ENCODE assay signal across 9 cellular contexts in the genomic region with DNA sequence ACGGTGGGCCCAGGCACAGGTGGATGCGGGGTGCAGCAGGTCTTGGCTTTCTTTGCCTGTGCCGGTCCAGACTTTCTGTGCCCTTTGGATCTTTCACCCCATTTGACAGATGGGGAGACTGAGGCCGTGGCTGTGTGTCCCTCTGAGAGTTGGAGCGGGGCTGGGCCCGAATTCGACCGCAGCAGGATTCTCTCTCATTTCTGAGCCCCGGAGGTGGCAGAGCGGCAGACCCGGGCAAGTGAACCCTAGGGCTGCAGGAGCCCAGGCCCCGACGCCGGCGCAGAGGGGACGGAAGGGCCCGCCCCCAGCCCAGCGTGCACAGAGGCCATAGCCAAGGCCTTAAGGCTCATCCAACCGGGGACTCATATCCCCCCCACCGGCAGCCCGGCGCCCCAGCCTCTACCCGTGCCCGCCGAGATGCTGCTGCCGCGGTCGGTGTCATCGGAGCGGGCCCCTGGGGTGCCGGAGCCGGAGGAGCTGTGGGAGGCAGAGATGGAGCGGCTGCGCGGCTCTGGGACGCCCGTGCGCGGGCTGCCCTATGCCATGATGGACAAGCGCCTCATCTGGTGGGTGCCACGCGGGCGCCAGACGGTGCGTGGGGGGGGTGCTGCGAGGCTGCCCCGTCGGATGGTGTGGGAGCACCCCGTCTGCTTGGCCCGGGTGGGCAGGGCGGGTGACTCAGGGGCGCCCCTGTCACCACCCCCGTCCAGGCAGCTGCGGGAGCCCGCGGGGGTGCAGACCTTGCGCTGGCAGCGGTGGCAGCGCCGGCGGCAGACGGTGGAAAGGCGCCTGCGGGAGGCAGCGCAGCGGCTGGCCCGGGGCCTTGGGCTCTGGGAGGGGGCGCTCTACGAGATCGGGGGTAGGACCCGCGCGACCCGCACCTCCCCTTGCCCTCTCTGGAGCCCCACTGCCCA. TPM values are rescaled to one million over a fixed set of nuclear protein-coding genes. Genes with fewer than 3 reads are reported as not detected.
DNase-seq lines count a peak whose midpoint lies in the region; ATAC-seq and TF ChIP-seq lines count a peak whose summit lies in the region.
"Had no signal": no experiment of that assay in that cellular context is flagged by ENCODE, and none has a peak within 500 bp of the region (broad histone marks: within the 10 kb centered on the region; RNA-seq: fewer than 3 reads in every experiment).

No MANE protein-coding gene starts in this region.

- H3K4me1 ChIP-seq in right lobe of liver, result peaks cover 0 to 18% (median 2%) of the 10 kb centered on the region in 4 donors
- H3K4me1 ChIP-seq in stomach, result peaks cover 52 to 87% (median 67%) of the 10 kb centered on the region in 4 donors

- no peaks in the 10 kb centered on the region for H3K9me3 ChIP-seq in right lobe of liver
- H3K9me3 ChIP-seq in stomach, result no peaks in the 10 kb centered on the region

- H3K36me3 ChIP-seq in right lobe of liver (no peaks in the 10 kb centered on the region), stomach (peaks cover 0 to 9% (median 0%) of the 10 kb centered on the region in 4 donors)

- CTCF ChIA-PET in activated CD4-positive, alpha-beta T cell treated with anti-CD3 and anti-CD28 coated beads for 36 hours (lab: Charles Lee), result interaction anchor here (2.5 kb wide), 1 partner anchor 8 kb away, joined by 13 read pairs; no protein-coding TSS in a partner anchor

- WGBS in right lobe of liver (ENCODE audit: insufficient coverage, low coverage, low lambda C conversion rate, missing lambda C conversion rate), result 40% methylated on average over 4 of the region's 74 CpGs
- 20 to 74% (median 26%) methylated on average over 5 to 74 of the region's 74 CpGs for WGBS in stomach, 5 donors

- ATAC-seq in activated CD4-positive, alpha-beta T cell treated with anti-CD3 and anti-CD28 coated beads for 36 hours, result peak; percentile 10
- ATAC-seq in right lobe of liver (no peak), GM18511 (IDR thresholded peaks at IDR 0.05; ENCODE audit: unreplicated experiment) (no peak)

- H3K4me1 Mint-ChIP-seq in activated CD4-positive, alpha-beta T cell treated with anti-CD3 and anti-CD28 coated beads for 36 hours, result peaks cover 58% of the 10 kb centered on the region

- H3K36me3 Mint-ChIP-seq in activated CD4-positive, alpha-beta T cell treated with anti-CD3 and anti-CD28 coated beads for 36 hours (ENCODE audit: low read depth), result peaks cover 49% of the 10 kb centered on the region

- H3K27ac ChIP-seq in right lobe of liver (peak overlapping the region in 2 of 3 donors; percentile 47 to 51), stomach (peak overlapping the region; percentile 13 to 91 (median 83))

- TF ChIP-seq EP300 in stomach (IDR thresholded peaks at IDR 0.05), result no peak

- intact Hi-C loops in activated CD4-positive, alpha-beta T cell treated with anti-CD3 and anti-CD28 coated beads for 36 hours (cut with DNase I, micrococcal nuclease), result loop anchor here (1.0 to 5.0 kb wide), 6 partner anchors 9 to 649 kb away; partner anchors contain the start of gene SYNGR2 (in 1 of the 2)
- intact Hi-C loops in right lobe of liver (cut with DNase I), result no loop called here
- intact Hi-C loops in stomach (cut with DNase I; ENCODE audit: low total_unique reads), result no loop called here

- DNase-seq in activated CD4-positive, alpha-beta T cell treated with anti-CD3 and anti-CD28 coated beads for 36 hours, result peak; percentile 78
- DNase-seq in activated CD4-positive, alpha-beta T cell treated with anti-CD3 and anti-CD28 coated beads, Interleukin-2, amount 50 U/mL, for 1 hour, result no peak
- peak; percentile 86 for DNase-seq in activated effector memory CD4-positive, alpha-beta T cell treated with anti-CD3 and anti-CD28 coated beads, Interleukin-2, amount 50 U/mL, for 16 hours
- no peak for DNase-seq in right lobe of liver
- DNase-seq in stomach, result no peak
- DNase-seq in HCEC 1CT, result no peak
- DNase-seq in EL, result no peak

- no peaks in the 10 kb centered on the region for H3K27me3 ChIP-seq in right lobe of liver
- peaks cover 0 to 45% (median 5%) of the 10 kb centered on the region in 3 donors for H3K27me3 ChIP-seq in stomach

- H3K9me3 Mint-ChIP-seq in activated CD4-positive, alpha-beta T cell treated with anti-CD3 and anti-CD28 coated beads for 36 hours (ENCODE audit: low read depth), result no peaks in the 10 kb centered on the region

- H3K27ac Mint-ChIP-seq in activated CD4-positive, alpha-beta T cell treated with anti-CD3 and anti-CD28 coated beads for 36 hours, result peak overlapping the region; percentile 96

- POLR2A ChIA-PET in activated CD4-positive, alpha-beta T cell treated with anti-CD3 and anti-CD28 coated beads for 36 hours (lab: Charles Lee), result no interaction called here

- TF ChIP-seq POLR2A in right lobe of liver (IDR thresholded peaks at IDR 0.05), result no peak
- no peak for TF ChIP-seq POLR2A in stomach (IDR thresholded peaks at IDR 0.05)

- H3K4me3 ChIP-seq in right lobe of liver (peak overlapping the region; percentile 18 to 40 (median 23)), stomach (peak overlapping the region; percentile 37 to 56 (median 44))

- TF ChIP-seq CTCF in right lobe of liver (IDR thresholded peaks at IDR 0.05), result no peak
- no peak for TF ChIP-seq CTCF in stomach (IDR thresholded peaks at IDR 0.05)

- H3K4me3 Mint-ChIP-seq in activated CD4-positive, alpha-beta T cell treated with anti-CD3 and anti-CD28 coated beads for 36 hours, result peak overlapping the region; percentile 94

- H3K27me3 Mint-ChIP-seq in activated CD4-positive, alpha-beta T cell treated with anti-CD3 and anti-CD28 coated beads for 36 hours, result no peaks in the 10 kb centered on the region

RNA-seq across cellular contexts. Expression of gene TMC8, which starts 0.9 kb away (rescaled TPM):
- 100 to 1,000 TPM; 123 to 139 TPM for total RNA-seq in activated CD4-positive, alpha-beta T cell treated with anti-CD3 and anti-CD28 coated beads for 36 hours
- total RNA-seq in right lobe of liver (1 to 10 TPM; 2.4 to 7.2 (median 4.8) TPM), stomach (10 to 100 TPM in 2 of 5 donors, 1 to 10 TPM in 3; 4.1 to 19.8 (median 7.8) TPM)
- polyA plus RNA-seq in stomach, result 1 to 10 TPM; 1.6 to 3.3 (median 2.4) TPM

RNA-seq across cellular contexts. Expression of gene TMC6, which starts 2.9 kb away (rescaled TPM):
- 100 to 1,000 TPM; 138 to 145 TPM for total RNA-seq in activated CD4-positive, alpha-beta T cell treated with anti-CD3 and anti-CD28 coated beads for 36 hours
- 10 to 100 TPM; 10.9 to 24.7 (median 15.7) TPM for total RNA-seq in right lobe of liver
- total RNA-seq in stomach, result 100 to 1,000 TPM in 1 of 5 donors, 10 to 100 TPM in 4; 29.9 to 223 (median 46.1) TPM
- 10 to 100 TPM in 2 of 3 donors, 1 to 10 TPM in 1; 9.2 to 43.5 (median 17.9) TPM for polyA plus RNA-seq in stomach

RNA-seq across cellular contexts. Expression of gene C17orf99, which starts 14.8 kb away (rescaled TPM):
- not detected for total RNA-seq in activated CD4-positive, alpha-beta T cell treated with anti-CD3 and anti-CD28 coated beads for 36 hours
- total RNA-seq in right lobe of liver (not detected), stomach (not detected)
- under 1 TPM in 1 of 3 donors, not detected in 2; 0.08 TPM for polyA plus RNA-seq in stomach
- total RNA-seq: lung microvascular endothelial cell had no signal

RNA-seq across cellular contexts. Expression of gene SYNGR2, which starts 37.0 kb away (rescaled TPM):
- 10 to 100 TPM; 79.1 to 89.2 TPM for total RNA-seq in activated CD4-positive, alpha-beta T cell treated with anti-CD3 and anti-CD28 coated beads for 36 hours
- 10 to 100 TPM; 43.3 to 55.8 (median 50.4) TPM for total RNA-seq in right lobe of liver
- total RNA-seq in stomach, result 100 to 1,000 TPM in 1 of 5 donors, 10 to 100 TPM in 4; 28.6 to 219 (median 44.9) TPM
- polyA plus RNA-seq in stomach, result 100 to 1,000 TPM in 1 of 3 donors, 10 to 100 TPM in 2; 36.0 to 151 (median 71.7) TPM

RNA-seq across cellular contexts. Expression of gene TK1, which starts 55.4 kb away (rescaled TPM):
- 100 to 1,000 TPM; 157 to 195 TPM for total RNA-seq in activated CD4-positive, alpha-beta T cell treated with anti-CD3 and anti-CD28 coated beads for 36 hours
- total RNA-seq in right lobe of liver (1 to 10 TPM; 2.1 to 8.3 (median 4.7) TPM), stomach (10 to 100 TPM in 4 of 5 donors, 1 to 10 TPM in 1; 4.5 to 35.6 (median 17.8) TPM)
- polyA plus RNA-seq in stomach, result 10 to 100 TPM in 2 of 3 donors, 1 to 10 TPM in 1; 8.7 to 38.1 (median 17.7) TPM

Comparison
In these comparisons a context has a peak if more than half of its experiments do, and no peak if none do; other contexts are left out.
1. DNase-seq: peak in activated CD4-positive, alpha-beta T cell treated with anti-CD3 and anti-CD28 coated beads for 36 hours (single experiment) and activated effector memory CD4-positive, alpha-beta T cell treated with anti-CD3 and anti-CD28 coated beads, Interleukin-2, amount 50 U/mL, for 16 hours (single experiment); none in activated CD4-positive, alpha-beta T cell treated with anti-CD3 and anti-CD28 coated beads, Interleukin-2, amount 50 U/mL, for 1 hour (single experiment), right lobe of liver (0 of 3), stomach (single experiment), HCEC 1CT (single experiment) and EL (single experiment).
2. RNA of gene TMC8, which starts 0.9 kb away (total RNA-seq): 123 to 139 TPM in activated CD4-positive, alpha-beta T cell treated with anti-CD3 and anti-CD28 coated beads for 36 hours; 4.1 to 19.8 TPM in stomach and 2.4 to 7.2 TPM in right lobe of liver; every median in the first group is over 4 times any median in the second.
3. intact Hi-C loops: an anchor here in activated CD4-positive, alpha-beta T cell treated with anti-CD3 and anti-CD28 coated beads for 36 hours (1.0 to 5.0 kb wide); none called in right lobe of liver and stomach.